ENCODE assay signal across 8 cellular contexts in genomic region chr19:42313096-42313839, GRCh38. TPM values are rescaled to one million over a fixed set of nuclear protein-coding genes. Genes with fewer than 3 reads are reported as not detected.
DNase-seq lines count a peak whose midpoint lies in the region; ATAC-seq and TF ChIP-seq lines count a peak whose summit lies in the region.

TSS of gene TMEM145 (plus strand) at chr19:42313309. CDS start at chr19:42313377, 68 bp downstream.

- H3K9me2 ChIP-seq in OCI-LY1 (ENCODE audit: low read depth, low read length) (no peaks in the 10 kb centered on the region), hepatocyte (replicated peaks; ENCODE audit: insufficient read depth) (no peaks in the 10 kb centered on the region)

- H2AFZ ChIP-seq in OCI-LY1 (ENCODE audit: low read length) = no peak within 1 kb of the TSS
- H2AFZ ChIP-seq in hepatocyte = peak within 1 kb of the TSS; percentile 80

- H3K27me3 ChIP-seq in Caco-2 (replicated peaks; ENCODE audit: control insufficient read depth, insufficient read depth, low read length) (no peaks in the 10 kb centered on the region), OCI-LY1 (ENCODE audit: insufficient read depth, low read length) (no peaks in the 10 kb centered on the region), hepatocyte (peaks cover 24% of the 10 kb centered on the region)

- CTCF ChIA-PET in Caco-2 (lab: Charles Lee) = interaction anchor here (1.2 kb wide), 2 partner anchors 10 to 11 kb away, joined by 3 to 4 read pairs; partner anchors contain the start of gene PAFAH1B3

- no peaks in the 10 kb centered on the region for H4K20me1 ChIP-seq in OCI-LY1 (ENCODE audit: insufficient read depth, low read length)
- H4K20me1 ChIP-seq in hepatocyte (ENCODE audit: insufficient read depth, poor library complexity, severe bottlenecking) = no peaks in the 10 kb centered on the region

- no peaks in the 10 kb centered on the region for H3K36me3 Mint-ChIP-seq in Caco-2 (ENCODE audit: insufficient read depth, unreplicated experiment)

- H3K36me3 ChIP-seq in Caco-2 (ENCODE audit: control insufficient read depth, insufficient read depth, low read length) (no peaks in the 10 kb centered on the region), OCI-LY1 (ENCODE audit: insufficient read depth, low read length) (no peaks in the 10 kb centered on the region), hepatocyte (replicated peaks; ENCODE audit: insufficient read depth, low read depth) (no peaks in the 10 kb centered on the region)

- peak within 1 kb of the TSS; percentile 66 for H3K4me3 Mint-ChIP-seq in Caco-2 (ENCODE audit: unreplicated experiment)

- ATAC-seq in HG02852 (IDR thresholded peaks at IDR 0.05; ENCODE audit: unreplicated experiment) (no peak), HG03280 (IDR thresholded peaks at IDR 0.05; ENCODE audit: unreplicated experiment) (no peak)

- peak within 1 kb of the TSS; percentile 45; the same call in 1 of the 2 replicates for H3K9ac ChIP-seq in OCI-LY1 (ENCODE audit: low read length)

- H3K27ac Mint-ChIP-seq in Caco-2 (ENCODE audit: unreplicated experiment) = no peak within 1 kb of the TSS

- BruUV-seq in Caco-2 (replicated peaks; lab: Mats Ljungman, UMichigan) = no TSS peak

- WGBS in hepatocyte (ENCODE audit: low lambda C conversion rate, missing lambda C conversion rate) = under 1% methylated on average over 38 of the region's 67 CpGs

- peak within 1 kb of the TSS; percentile 70 for H3K4me2 ChIP-seq in OCI-LY1 (ENCODE audit: low read length)
- H3K4me2 ChIP-seq in hepatocyte = peak within 1 kb of the TSS; percentile 96

- peaks cover 11% of the 10 kb centered on the region for H3K27me3 Mint-ChIP-seq in Caco-2 (ENCODE audit: insufficient read depth, unreplicated experiment)

- POLR2A ChIA-PET in Caco-2 (lab: Charles Lee) = no interaction called here

- intact Hi-C loops in Caco-2 (cut with micrococcal nuclease; ENCODE audit: unreplicated experiment) = no loop called here

- H3K27ac ChIP-seq in OCI-LY1 (ENCODE audit: low read depth, low read length, poor library complexity, severe bottlenecking) = no peak within 1 kb of the TSS
- H3K27ac ChIP-seq in hepatocyte = no peak within 1 kb of the TSS

- H3K4me3 ChIP-seq in Caco-2 (ENCODE audit: low read depth, low read length) = peak within 1 kb of the TSS; percentile 48
- peak within 1 kb of the TSS; percentile 59 for H3K4me3 ChIP-seq in OCI-LY1 (ENCODE audit: low read depth, low read length, poor library complexity, severe bottlenecking)
- H3K4me3 ChIP-seq in hepatocyte = peak within 1 kb of the TSS; percentile 78

- TF ChIP-seq CTCF in Caco-2 (IDR thresholded peaks at IDR 0.05; ENCODE audit: insufficient read depth in 1 of 2, low read depth in 1 of 2, low read length in 1 of 2, severe bottlenecking in 1 of 2, unreplicated experiment in 1 of 2) (peak in 1 of 2 experiments; percentile 14), OCI-LY1 (IDR thresholded peaks at IDR 0.05; ENCODE audit: low read length) (peak; percentile 35), hepatocyte (IDR thresholded peaks at IDR 0.05; ENCODE audit: poor library complexity) (peak; percentile 14)

- no peaks in the 10 kb centered on the region for H3K4me1 Mint-ChIP-seq in Caco-2 (ENCODE audit: low read depth, unreplicated experiment)

- H3K79me2 ChIP-seq in OCI-LY1 (ENCODE audit: insufficient read depth, low read length) (no peaks in the 10 kb centered on the region), hepatocyte (no peaks in the 10 kb centered on the region)

- H3K4me1 ChIP-seq in Caco-2 (0 out of 2 replicates have a peak, but pooled peaks cover 5% of the 10 kb centered on the region), OCI-LY1 (ENCODE audit: insufficient read depth, low read length, severe bottlenecking) (peaks cover 31% of the 10 kb centered on the region), hepatocyte (ENCODE audit: insufficient read depth) (no peaks in the 10 kb centered on the region)

- DNase-seq in Caco-2 = peak; percentile 62 to 83
- DNase-seq in HK-2 (ENCODE audit: unreplicated experiment) = peak; percentile 41
- DNase-seq in astrocyte of the hippocampus (ENCODE audit: low read depth, low spot score) = peak; percentile 75
- DNase-seq in hepatocyte (ENCODE audit: low spot score) = peak; percentile 80
- peak; percentile 17 for DNase-seq in renal cortical epithelial cell (ENCODE audit: low read depth)

- H3K9me3 ChIP-seq in Caco-2 (no peaks in the 10 kb centered on the region), OCI-LY1 (ENCODE audit: low read length) (no peaks in the 10 kb centered on the region), hepatocyte (ENCODE audit: low read depth) (no peaks in the 10 kb centered on the region)

- peaks cover 2% of the 10 kb centered on the region for H3K9me3 Mint-ChIP-seq in Caco-2 (ENCODE audit: unreplicated experiment)

- no peaks in the 10 kb centered on the region for H3F3A ChIP-seq in OCI-LY1 (ENCODE audit: insufficient read depth, low read length)

RNA-seq across cellular contexts. Expression of gene TMEM145, which starts in this region (rescaled TPM):
- total RNA-seq in Caco-2 (2022) = 2.2 and 2.5 TPM in 2 replicates
- 0.40 TPM in 1 of 2 replicates, not detected in the other for total RNA-seq in hepatocyte
- 0.58 TPM in 1 of 2 replicates, not detected in the other for polyA plus RNA-seq in hepatocyte
- not detected in 2 replicates for total RNA-seq in renal cortical epithelial cell

Comparison
In these comparisons a context has a peak if more than half of its experiments do, and no peak if none do; other contexts are left out.
1. Peak in DNase-seq, H3K4me3 ChIP-seq and H3K4me2 ChIP-seq in hepatocyte; RNA of the gene not detected or under 1 TPM.
2. Peak in DNase-seq in renal cortical epithelial cell; RNA of the gene not detected or under 1 TPM.
3. DNase-seq: peak in every context shown above with its lines; median percentile 80 in hepatocyte; 75 in astrocyte of the hippocampus; 72 in Caco-2; 41 in HK-2; 17 in renal cortical epithelial cell.